ENCODE assay signal across 12 cellular contexts in the genomic region with DNA sequence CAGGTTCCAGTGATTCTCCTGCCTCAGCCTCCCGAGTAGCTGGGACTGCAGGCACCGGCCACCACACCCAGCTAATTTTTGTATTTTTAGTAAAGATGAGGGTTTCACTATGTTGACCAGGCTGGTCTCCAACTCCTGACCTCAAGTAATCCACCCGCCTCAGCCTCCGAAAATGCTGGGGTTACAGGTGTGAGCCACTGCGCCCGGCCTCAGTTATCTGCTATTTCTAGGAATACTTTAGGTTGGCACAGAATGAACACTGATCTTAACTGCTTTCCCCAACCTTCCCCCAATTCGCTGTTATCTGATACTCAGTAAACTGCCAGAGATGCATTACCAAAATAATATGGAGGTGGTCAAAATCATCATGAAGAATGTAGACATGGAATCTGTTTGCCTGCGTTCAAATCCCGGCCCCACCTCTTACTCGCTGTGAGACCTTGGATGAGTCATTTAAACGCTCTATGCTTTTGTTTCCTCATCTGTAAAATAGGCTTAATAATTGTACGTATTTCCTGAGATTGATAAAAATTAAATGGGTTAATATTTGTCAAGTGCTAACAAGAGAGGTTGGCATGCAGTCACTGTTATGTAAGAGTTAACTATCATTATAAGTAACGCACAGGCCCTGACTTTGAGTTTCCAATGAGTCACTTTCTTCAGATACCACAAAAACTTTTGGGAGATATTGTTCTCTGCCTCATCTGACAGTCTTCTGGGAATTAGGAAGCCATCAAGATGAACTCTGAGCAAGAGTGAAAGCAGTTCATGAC. TPM values are rescaled to one million over a fixed set of nuclear protein-coding genes. Genes with fewer than 3 reads are reported as not detected.
DNase-seq lines count a peak whose midpoint lies in the region; ATAC-seq and TF ChIP-seq lines count a peak whose summit lies in the region.
"Had no signal": no experiment of that assay in that cellular context is flagged by ENCODE, and none has a peak within 500 bp of the region (broad histone marks: within the 10 kb centered on the region; RNA-seq: fewer than 3 reads in every experiment).

No MANE protein-coding gene starts in this region.

- in situ Hi-C loops in ACHN (cut with HindIII; ENCODE audit: low pct_ligation_motif_present, low pct_unique_long_range_greater_than_20kb, low sequenced_read_pairs): no loop called here

- no peaks in the 10 kb centered on the region for H3F3A ChIP-seq in smooth muscle cell (ENCODE audit: low read depth)

- no peak overlapping the region for H3K27ac ChIP-seq in smooth muscle cell (ENCODE audit: low read depth)

- no peak overlapping the region for H3K4me2 ChIP-seq in smooth muscle cell

- H3K27me3 ChIP-seq in smooth muscle cell (ENCODE audit: low read depth): no peaks in the 10 kb centered on the region

- H3K4me3 ChIP-seq in fibroblast of mammary gland (ENCODE audit: control insufficient read depth, low read depth, low read length) (no peak overlapping the region), smooth muscle cell (no peak overlapping the region)

- H3K4me1 ChIP-seq in smooth muscle cell (ENCODE audit: low read depth): no peaks in the 10 kb centered on the region

- no peaks in the 10 kb centered on the region for H3K9me3 ChIP-seq in smooth muscle cell (replicated peaks; ENCODE audit: low read depth)

- no peaks in the 10 kb centered on the region for H3K79me2 ChIP-seq in smooth muscle cell (ENCODE audit: low read depth)

- 90% methylated on average over 13 of the region's 13 CpGs for WGBS in smooth muscle cell (ENCODE audit: low lambda C conversion rate)

- ATAC-seq in GM21528 (IDR thresholded peaks at IDR 0.05; ENCODE audit: low FRiP score, unreplicated experiment): no peak
- ATAC-seq: T-cell had no signal

- no peaks in the 10 kb centered on the region for H4K20me1 ChIP-seq in smooth muscle cell (ENCODE audit: low read depth)

- H2AFZ ChIP-seq in smooth muscle cell (ENCODE audit: low read depth): no peak overlapping the region

- no peak overlapping the region for H3K9ac ChIP-seq in smooth muscle cell (ENCODE audit: low read depth)

- DNase-seq in ACHN (peak; percentile 42), GM04504 (ENCODE audit: low read depth) (peak; percentile 48), T1000 (lab: John Stamatoyannopoulos, UW) (peak; percentile 9), fibroblast of mammary gland (ENCODE audit: low read depth) (peak; percentile 94), HuH-7 (ENCODE audit: low spot score) (no peak), smooth muscle cell (lab: John Stamatoyannopoulos, UW; ENCODE audit: unreplicated experiment) (no peak), DMS153 treated with DMSO at 0.1 percent for 48 hours (lab: John Stamatoyannopoulos, UW; ENCODE audit: unreplicated experiment) (no peak)
- DNase-seq: activated effector memory CD4-positive, alpha-beta T cell treated with Interleukin-2 at 50 U/mL for 16 hours; NCI-H2227 treated with DMSO at 0.1 percent for 48 hours; occipital lobe; T-cell had no signal

- no peak for TF ChIP-seq CTCF in fibroblast of mammary gland (conservative IDR thresholded peaks at IDR 0.05; ENCODE audit: control insufficient read depth, insufficient read depth, low read depth, low read length)
- TF ChIP-seq CTCF in smooth muscle cell (IDR thresholded peaks at IDR 0.05; ENCODE audit: borderline replicate concordance, insufficient read depth, poor library complexity, severe bottlenecking): no peak

- H3K36me3 ChIP-seq in smooth muscle cell (ENCODE audit: low read depth): no peaks in the 10 kb centered on the region

RNA-seq across cellular contexts. Expression of gene NCOA3, which starts 44.5 kb away (rescaled TPM):
- 25.9 and 28.4 TPM in 2 replicates for total RNA-seq in smooth muscle cell
- 6.0 and 12.3 TPM in 2 replicates for polyA plus RNA-seq in smooth muscle cell

Comparison
In these comparisons a context has a peak if more than half of its experiments do, and no peak if none do; other contexts are left out.
1. DNase-seq: peak in ACHN (single experiment), GM04504 (single experiment), T1000 (single experiment) and fibroblast of mammary gland (single experiment); none in HuH-7 (single experiment), smooth muscle cell (single experiment) and DMS153 treated with DMSO at 0.1 percent for 48 hours (single experiment).